In genomic region chr14:78091361-78091760, GRCh38 we compare ENCODE assay signal across 17 cellular contexts.
DNase-seq lines count a peak whose midpoint lies in the region; ATAC-seq, FAIRE-seq and TF ChIP-seq lines count a peak whose summit lies in the region.
"Had no signal": no experiment of that assay in that cellular context is flagged by ENCODE, and none has a peak within 500 bp of the region (broad histone marks: within the 10 kb centered on the region; RNA-seq: fewer than 3 reads in every experiment).

No MANE protein-coding gene starts in this region.

- DNase-seq in OCI-M1 (lab: John Stamatoyannopoulos, UW) (peak; percentile 1), H1 (ENCODE audit: low read depth in 1 of 2, low spot score in 2 of 2) (no peak), sciatic nerve (ENCODE audit: low spot score) (no peak), stomach (no peak)
- DNase-seq: C1 segment of cervical spinal cord; Calu3; CD4-positive, alpha-beta memory T cell; COR-L47; DMS53; DMS79 treated with DMSO at 0.1 percent for 48 hours; GOT3; H7; HCEC 1CT had no signal

- peak; percentile 10 for ATAC-seq in sciatic nerve
- ATAC-seq in activated CD4-positive, CD25-positive, alpha-beta regulatory T cell treated with anti-CD3 and anti-CD28 coated beads, Interleukin-2, amount 50 U/mL, for 24 hours: no peak
- ATAC-seq in HG02981 (IDR thresholded peaks at IDR 0.05; ENCODE audit: unreplicated experiment): no peak

- POLR2A ChIA-PET in H1 (lab: Charles Lee; ENCODE audit: partially characterized antibody): interaction anchor here (1.1 kb wide), 1 partner anchor 9 kb away, joined by 3 read pairs; no protein-coding TSS in a partner anchor

- TF ChIP-seq EP300 in H1 (IDR thresholded peaks at IDR 0.05; ENCODE audit: borderline replicate concordance in 1 of 2, low read depth in 2 of 2, low read length in 2 of 2): no peak
- TF ChIP-seq EP300 in stomach (IDR thresholded peaks at IDR 0.05): no peak

- intact Hi-C loops in sciatic nerve (cut with DNase I) (no loop called here), stomach (cut with DNase I; ENCODE audit: low total_unique reads) (no loop called here)

- no peaks in the 10 kb centered on the region for H3K9me3 ChIP-seq in H1 (ENCODE audit: insufficient read depth in 2 of 2, low read depth in 1 of 2, low read length in 1 of 2)
- no peaks in the 10 kb centered on the region for H3K9me3 ChIP-seq in stomach

- TF ChIP-seq RAD21 in H1 (IDR thresholded peaks at IDR 0.05 in 1 of 2, conservative IDR thresholded peaks at IDR 0.05 in 1 of 2; ENCODE audit: low read depth in 2 of 2, low read length in 2 of 2): no peak

- no peak for TF ChIP-seq CTCF in H1 (IDR thresholded peaks at IDR 0.05; ENCODE audit: control extremely low read depth in 1 of 3, insufficient read depth in 1 of 3, low read depth in 1 of 3, low read length in 3 of 3)
- no peak for TF ChIP-seq CTCF in stomach (IDR thresholded peaks at IDR 0.05)

- no peak overlapping the region for H2BK5ac ChIP-seq in H1 (ENCODE audit: low read depth, low read length)

- H2BK12ac ChIP-seq in H1 (ENCODE audit: low read depth, low read length): no peak overlapping the region

- WGBS in H1 (ENCODE audit: extremely low coverage in 1 of 2, insufficient coverage in 1 of 2, insufficient read length in 1 of 2, insufficient replicate concordance in 2 of 2, low coverage in 1 of 2, low lambda C conversion rate in 2 of 2, missing lambda C conversion rate in 1 of 2), 2 experiments: 93% methylated on average over 5 of the region's 5 CpGs; no CpG with 5 or more reads in 1 of the 2 experiments
- WGBS in stomach, 5 donors: 79 to 86% (median 80%) methylated on average over 5 of the region's 5 CpGs

- no peak overlapping the region for H2AK5ac ChIP-seq in H1 (ENCODE audit: low read depth, low read length)

- H3K4ac ChIP-seq in H1 (replicated peaks; ENCODE audit: insufficient read length, low read depth, low read length): no peak overlapping the region

- H3K4me2 ChIP-seq in H1 (ENCODE audit: insufficient read depth in 1 of 2, low read depth in 2 of 2, low read length in 2 of 2): no peak overlapping the region

- no peaks in the 10 kb centered on the region for H3K23me2 ChIP-seq in H1 (ENCODE audit: low read depth, low read length)

- no peaks in the 10 kb centered on the region for H4K20me1 ChIP-seq in H1 (replicated peaks in 1 of 2; ENCODE audit: control insufficient read depth in 1 of 2, insufficient read depth in 2 of 2, low read length in 2 of 2)

- H3K4me3 ChIP-seq in H1 (ENCODE audit: extremely low read depth in 1 of 4, insufficient read depth in 2 of 4, low read depth in 3 of 4, low read length in 4 of 4) (no peak overlapping the region), stomach (no peak overlapping the region)

- no peak overlapping the region; the same call in 1 of the 2 replicates for H4K8ac ChIP-seq in H1 (ENCODE audit: extremely low read depth, insufficient read depth, low read length)

- H3K14ac ChIP-seq in H1 (ENCODE audit: insufficient read length): no peak overlapping the region

- H3K27me3 ChIP-seq in H1 (replicated peaks in 1 of 4; ENCODE audit: control insufficient read depth in 3 of 4, extremely low read depth in 1 of 4, insufficient read depth in 3 of 4, low read length in 3 of 4) (no peaks in the 10 kb centered on the region), stomach (no peaks in the 10 kb centered on the region)

- H3K27ac ChIP-seq in H1 (ENCODE audit: low read depth, low read length) (no peak overlapping the region), stomach (no peak overlapping the region)

- no peak overlapping the region; the same call in 1 of the 2 replicates for H2BK15ac ChIP-seq in H1 (ENCODE audit: low read length)

- H3K9ac ChIP-seq in H1 (replicated peaks in 1 of 4; ENCODE audit: extremely low read depth in 1 of 4, low read depth in 3 of 4, low read length in 3 of 4): no peak overlapping the region

- H3K23ac ChIP-seq in H1 (ENCODE audit: insufficient read length): no peak overlapping the region

- H3K79me1 ChIP-seq in H1 (ENCODE audit: low read depth, low read length): no peaks in the 10 kb centered on the region

- TF ChIP-seq POLR2A in H1 (IDR thresholded peaks at IDR 0.05; ENCODE audit: control extremely low read depth in 1 of 2, low read depth in 2 of 2, low read length in 2 of 2) (no peak), stomach (IDR thresholded peaks at IDR 0.05) (no peak)

- H3K4me1 ChIP-seq in H1 (replicated peaks in 1 of 4; ENCODE audit: control insufficient read depth in 3 of 4, insufficient read depth in 4 of 4, low read length in 3 of 4) (peaks cover 0 to 8% (median 3%) of the 10 kb centered on the region in 4 experiments; a peak in 4 of 7 replicates), stomach (no peaks in the 10 kb centered on the region)

- no peak overlapping the region for H3K18ac ChIP-seq in H1 (ENCODE audit: extremely low read depth, low read length)

- H3K56ac ChIP-seq in H1 (replicated peaks; ENCODE audit: insufficient read length, low read depth, low read length): no peak overlapping the region

- H2BK20ac ChIP-seq in H1 (ENCODE audit: low read length): peak overlapping the region; percentile 86; the same call in 1 of the 2 replicates

- no peak overlapping the region for H2BK120ac ChIP-seq in H1 (replicated peaks; ENCODE audit: low read depth, low read length)

- no peaks in the 10 kb centered on the region for H3K79me2 ChIP-seq in H1 (ENCODE audit: control insufficient read depth in 1 of 2, insufficient read depth in 2 of 2, low read length in 2 of 2)

- no peaks in the 10 kb centered on the region for H3K36me3 ChIP-seq in H1 (ENCODE audit: control insufficient read depth in 2 of 4, insufficient read depth in 4 of 4, low read length in 3 of 4)
- H3K36me3 ChIP-seq in stomach: no peaks in the 10 kb centered on the region

- no peak overlapping the region for H2AFZ ChIP-seq in H1 (ENCODE audit: low read length)

- H4K5ac ChIP-seq in H1 (ENCODE audit: insufficient read length, low read depth, low read length): no peak overlapping the region

- no peak for FAIRE-seq in H1 (lab: Jason Lieb, UNC)
- FAIRE-seq: G401.6, GM12892 had no signal

- CTCF ChIA-PET in H1 (lab: Charles Lee; ENCODE audit: partially characterized antibody): interaction anchor here (0.8 to 1.4 kb wide), 5 partner anchors 11 to 215 kb away, joined by 3 to 4 read pairs (median 3); no protein-coding TSS in a partner anchor

- no peak overlapping the region for H4K91ac ChIP-seq in H1 (replicated peaks; ENCODE audit: insufficient read length, low read length)

TF ChIP-seq in H1, 55 proteins besides CTCF, POLR2A, EP300 and RAD21:
- no peak for TF ChIP-seq NRF1 (IDR thresholded peaks at IDR 0.05; ENCODE audit: low read depth, low read length)
- TF ChIP-seq MAFK (IDR thresholded peaks at IDR 0.05; ENCODE audit: low read depth, low read length): no peak
- TF ChIP-seq YY1 (IDR thresholded peaks at IDR 0.05; ENCODE audit: low read depth, low read length): no peak
- no peak for TF ChIP-seq CTBP2 (IDR thresholded peaks at IDR 0.05; ENCODE audit: borderline replicate concordance, insufficient read depth, insufficient read length, low read length)
- no peak for TF ChIP-seq MAX (IDR thresholded peaks at IDR 0.05)
- no peak for TF ChIP-seq NANOG (IDR thresholded peaks at IDR 0.05; ENCODE audit: insufficient read depth, low read depth, low read length, poor library complexity, severe bottlenecking)
- no peak for TF ChIP-seq JUN (IDR thresholded peaks at IDR 0.05; ENCODE audit: low read depth, low read length)
- no peak for TF ChIP-seq SP4 (IDR thresholded peaks at IDR 0.05; ENCODE audit: low read length)
- TF ChIP-seq KDM4A (IDR thresholded peaks at IDR 0.05; ENCODE audit: low read depth, low read length, severe bottlenecking): no peak
- TF ChIP-seq GABPA (IDR thresholded peaks at IDR 0.05; ENCODE audit: borderline replicate concordance, insufficient read depth, low read length): no peak
- TF ChIP-seq RXRA (IDR thresholded peaks at IDR 0.05; ENCODE audit: insufficient read depth, low read depth, low read length): no peak
